Comparison of ENCODE assay signal across 8 cellular contexts in genomic region chr17:48012151-48012520, GRCh38. TPM values are rescaled to one million over a fixed set of nuclear protein-coding genes. Genes with fewer than 3 reads are reported as not detected.
DNase-seq lines count a peak whose midpoint lies in the region; ATAC-seq and TF ChIP-seq lines count a peak whose summit lies in the region.

No MANE protein-coding gene starts in this region.

- no peaks in the 10 kb centered on the region for H3K9me3 Mint-ChIP-seq in activated CD8-positive, alpha-beta T cell treated with anti-CD3 and anti-CD28 coated beads for 36 hours
- H3K9me3 Mint-ChIP-seq in endothelial cell (ENCODE audit: unreplicated experiment) (no peaks in the 10 kb centered on the region), nephron progenitor cell (no peaks in the 10 kb centered on the region), type B pancreatic cell (no peaks in the 10 kb centered on the region)

- intact Hi-C loops in activated CD8-positive, alpha-beta T cell treated with anti-CD3 and anti-CD28 coated beads for 36 hours (cut with micrococcal nuclease), result loop anchor here (10.0 kb wide), 1 partner anchor 67 kb away; the partner anchor contains the start of gene PNPO

- ATAC-seq in GM19351 (IDR thresholded peaks at IDR 0.05; ENCODE audit: unreplicated experiment), result peak; percentile 43
- peak; percentile 80 for ATAC-seq in activated CD8-positive, alpha-beta T cell treated with anti-CD3 and anti-CD28 coated beads for 36 hours

- H3K36me3 Mint-ChIP-seq in activated CD8-positive, alpha-beta T cell treated with anti-CD3 and anti-CD28 coated beads for 36 hours (ENCODE audit: low read depth), result no peaks in the 10 kb centered on the region
- H3K36me3 Mint-ChIP-seq in endothelial cell (ENCODE audit: low read depth, unreplicated experiment) (no peaks in the 10 kb centered on the region), nephron progenitor cell (ENCODE audit: low read depth) (no peaks in the 10 kb centered on the region), type B pancreatic cell (no peaks in the 10 kb centered on the region)

- DNase-seq in 8988T (peak; percentile 70), NCI-H345 treated with DMSO at 0.1 percent for 48 hours (lab: John Stamatoyannopoulos, UW; ENCODE audit: unreplicated experiment) (peak; percentile 80), endothelial cell (ENCODE audit: low spot score) (peak; percentile 48), nephron progenitor cell (peak; percentile 84), type B pancreatic cell (ENCODE audit: extremely low spot score, unreplicated experiment) (peak; percentile 81), pons (ENCODE audit: low spot score) (no peak)
- DNase-seq in activated CD8-positive, alpha-beta T cell treated with anti-CD3 and anti-CD28 coated beads for 36 hours, result peak; percentile 70

- CTCF ChIA-PET in activated CD8-positive, alpha-beta T cell treated with anti-CD3 and anti-CD28 coated beads for 36 hours (lab: Charles Lee), result interaction anchor here (0.8 to 3.2 kb wide), 14 partner anchors 8 to 624 kb away, joined by 3 to 19 read pairs (median 4); partner anchors contain the start of gene CDK5RAP3

- POLR2A ChIA-PET in activated CD8-positive, alpha-beta T cell treated with anti-CD3 and anti-CD28 coated beads for 36 hours (lab: Charles Lee), result interaction anchor here (0.8 to 1.0 kb wide), 2 partner anchors 36 to 58 kb away, joined by 3 read pairs; no protein-coding TSS in a partner anchor

- H3K27me3 Mint-ChIP-seq in activated CD8-positive, alpha-beta T cell treated with anti-CD3 and anti-CD28 coated beads for 36 hours, result peaks cover 45% of the 10 kb centered on the region
- H3K27me3 Mint-ChIP-seq in endothelial cell (ENCODE audit: unreplicated experiment) (peaks cover 11% of the 10 kb centered on the region), nephron progenitor cell (ENCODE audit: low read depth, poor library complexity) (peaks cover 5% of the 10 kb centered on the region), type B pancreatic cell (peaks cover 20% of the 10 kb centered on the region)

- H3K27ac Mint-ChIP-seq in activated CD8-positive, alpha-beta T cell treated with anti-CD3 and anti-CD28 coated beads for 36 hours, result no peak overlapping the region
- no peak overlapping the region for H3K27ac Mint-ChIP-seq in endothelial cell (ENCODE audit: unreplicated experiment)
- peak overlapping the region; percentile 95 for H3K27ac Mint-ChIP-seq in nephron progenitor cell
- peak overlapping the region; percentile 61 for H3K27ac Mint-ChIP-seq in type B pancreatic cell

- no peak for TF ChIP-seq CTCF in activated CD8-positive, alpha-beta T cell treated with anti-CD3 and anti-CD28 coated beads for 36 hours (IDR thresholded peaks at IDR 0.05)
- TF ChIP-seq CTCF in endothelial cell (IDR thresholded peaks at IDR 0.05; ENCODE audit: unreplicated experiment), result no peak
- TF ChIP-seq CTCF in nephron progenitor cell (IDR thresholded peaks at IDR 0.05), result no peak
- no peak for TF ChIP-seq CTCF in type B pancreatic cell (conservative IDR thresholded peaks at IDR 0.05)

- H3K4me1 Mint-ChIP-seq in activated CD8-positive, alpha-beta T cell treated with anti-CD3 and anti-CD28 coated beads for 36 hours (ENCODE audit: low read depth), result peaks cover 12% of the 10 kb centered on the region
- H3K4me1 Mint-ChIP-seq in endothelial cell (ENCODE audit: unreplicated experiment), result peaks cover 10% of the 10 kb centered on the region
- H3K4me1 Mint-ChIP-seq in nephron progenitor cell, result peaks cover 61% of the 10 kb centered on the region
- H3K4me1 Mint-ChIP-seq in type B pancreatic cell (ENCODE audit: unreplicated experiment), result peaks cover 45% of the 10 kb centered on the region

- peak overlapping the region; percentile 55 for H3K4me3 Mint-ChIP-seq in activated CD8-positive, alpha-beta T cell treated with anti-CD3 and anti-CD28 coated beads for 36 hours
- peak overlapping the region; percentile 86 for H3K4me3 Mint-ChIP-seq in endothelial cell (ENCODE audit: unreplicated experiment)
- H3K4me3 Mint-ChIP-seq in nephron progenitor cell, result peak overlapping the region; percentile 77
- H3K4me3 Mint-ChIP-seq in type B pancreatic cell, result peak overlapping the region; percentile 87

RNA-seq across cellular contexts. Expression of gene COPZ2, which starts 25.5 kb away (rescaled TPM):
- 1 to 10 TPM; 4.3 to 4.6 TPM for total RNA-seq in activated CD8-positive, alpha-beta T cell treated with anti-CD3 and anti-CD28 coated beads for 36 hours
- not detected for total RNA-seq in endothelial cell (ENCODE audit: unreplicated experiment)
- total RNA-seq in type B pancreatic cell (ENCODE audit: low replicate concordance), result 1.9 and 5.7 TPM in 2 replicates

RNA-seq across cellular contexts. Expression of gene NFE2L1, which starts 36.0 kb away (rescaled TPM):
- total RNA-seq in activated CD8-positive, alpha-beta T cell treated with anti-CD3 and anti-CD28 coated beads for 36 hours, result 10 to 100 TPM; 88.3 to 90.3 TPM
- total RNA-seq in endothelial cell (ENCODE audit: unreplicated experiment), result 243 TPM
- total RNA-seq in type B pancreatic cell (ENCODE audit: low replicate concordance), result 99.1 and 111 TPM in 2 replicates

RNA-seq across cellular contexts. Expression of gene CDK5RAP3, which starts 41.2 kb away (rescaled TPM):
- 100 to 1,000 TPM; 161 to 171 TPM for total RNA-seq in activated CD8-positive, alpha-beta T cell treated with anti-CD3 and anti-CD28 coated beads for 36 hours
- total RNA-seq in endothelial cell (ENCODE audit: unreplicated experiment), result 156 TPM
- 187 and 217 TPM in 2 replicates for total RNA-seq in type B pancreatic cell (ENCODE audit: low replicate concordance)

RNA-seq across cellular contexts. Expression of gene PRR15L, which starts 54.5 kb away (rescaled TPM):
- total RNA-seq in activated CD8-positive, alpha-beta T cell treated with anti-CD3 and anti-CD28 coated beads for 36 hours, result not detected
- total RNA-seq in endothelial cell (ENCODE audit: unreplicated experiment) (not detected), type B pancreatic cell (ENCODE audit: low replicate concordance) (20.0 and 32.5 TPM in 2 replicates)

Comparison
In these comparisons a context has a peak if more than half of its experiments do, and no peak if none do; other contexts are left out.
1. H3K27ac Mint-ChIP-seq: peak in nephron progenitor cell (single experiment) and type B pancreatic cell (single experiment); none in activated CD8-positive, alpha-beta T cell treated with anti-CD3 and anti-CD28 coated beads for 36 hours (single experiment) and endothelial cell (single experiment).
2. Peak in every context shown above with its lines, with median percentiles within 50 percentile points of each other: H3K4me3 Mint-ChIP-seq.